In genomic region chr1:72182859-72183258, GRCh38 we compare ENCODE assay signal across 18 cellular contexts.
DNase-seq lines count a peak whose midpoint lies in the region; ATAC-seq, FAIRE-seq and TF ChIP-seq lines count a peak whose summit lies in the region.
"Had no signal": no experiment of that assay in that cellular context is flagged by ENCODE, and none has a peak within 500 bp of the region (broad histone marks: within the 10 kb centered on the region; RNA-seq: fewer than 3 reads in every experiment).

No MANE protein-coding gene starts in this region.

- BruUV-seq in GM12878 (replicated peaks; lab: Mats Ljungman, UMichigan), result no TSS peak

- DNase-seq in activated T-cell treated with anti-CD3 and anti-CD28 coated beads, Interleukin-2, amount 50 U/mL, for 72 hours, result no peak
- no peak for DNase-seq in activated T-cell treated with anti-CD3 and anti-CD28 coated beads, Interleukin-2, amount 50 U/mL, for 24 hours
- DNase-seq in GM12878 (ENCODE audit: low read depth, low spot score) (no peak), sigmoid colon (no peak), NCI-H146 (lab: John Stamatoyannopoulos, UW) (no peak), NCI-H69 (lab: John Stamatoyannopoulos, UW) (no peak)
- DNase-seq: 8988T; CD4-positive, alpha-beta memory T cell; DMS153; DMS79; GDM1; GOT3; H7; HFFc6 had no signal

- ATAC-seq in activated T-cell treated with anti-CD3 and anti-CD28 coated beads, Interleukin-2, amount 50 U/mL, for 72 hours (replicated peaks in 1 of 2), result peak; percentile 19 to 39
- ATAC-seq in GM12878 (peak; percentile 52; the same call in 2 of the 3 replicates), GM18517 (IDR thresholded peaks at IDR 0.05; ENCODE audit: unreplicated experiment) (no peak)
- ATAC-seq: HCT116 had no signal

- intact Hi-C loops in GM12878 (cut with micrococcal nuclease; ENCODE audit: unreplicated experiment), result no loop called here
- intact Hi-C loops in sigmoid colon (cut with DNase I), result no loop called here

- H3K36me3 ChIP-seq in GM12878 (ENCODE audit: control insufficient read depth in 2 of 2, insufficient read depth in 2 of 2, low read length in 1 of 2) (no peaks in the 10 kb centered on the region), sigmoid colon (no peaks in the 10 kb centered on the region)
- H3K36me3 ChIP-seq: BLaER1 had no signal

- H3K27ac ChIP-seq in GM12878 (ENCODE audit: control insufficient read depth, insufficient read depth) (no peak overlapping the region), sigmoid colon (peak overlapping the region; percentile 49 to 66 (median 55))
- H3K27ac ChIP-seq: BLaER1 had no signal

- H3K4me3 Mint-ChIP-seq in activated T-cell treated with anti-CD3 and anti-CD28 coated beads, Interleukin-2, amount 50 U/mL, for 72 hours, result no peak overlapping the region
- no peak overlapping the region for H3K4me3 Mint-ChIP-seq in activated T-cell treated with anti-CD3 and anti-CD28 coated beads, Interleukin-2, amount 50 U/mL, for 24 hours
- H3K4me3 Mint-ChIP-seq: CD14-positive monocyte; CD4-positive, alpha-beta memory T cell; HFFc6 had no signal

- no peak for TF ChIP-seq RAD21 in GM12878 (IDR thresholded peaks at IDR 0.05; ENCODE audit: insufficient read depth, low read depth, low read length)

- no peaks in the 10 kb centered on the region for H3K4me1 Mint-ChIP-seq in activated T-cell treated with anti-CD3 and anti-CD28 coated beads, Interleukin-2, amount 50 U/mL, for 72 hours (ENCODE audit: low read depth)
- H3K4me1 Mint-ChIP-seq in activated T-cell treated with anti-CD3 and anti-CD28 coated beads, Interleukin-2, amount 50 U/mL, for 24 hours (ENCODE audit: low read depth), result no peaks in the 10 kb centered on the region
- H3K4me1 Mint-ChIP-seq: CD14-positive monocyte; CD4-positive, alpha-beta memory T cell had no signal

- no peaks in the 10 kb centered on the region for H3K27me3 Mint-ChIP-seq in activated T-cell treated with anti-CD3 and anti-CD28 coated beads, Interleukin-2, amount 50 U/mL, for 72 hours (ENCODE audit: low read depth)
- H3K27me3 Mint-ChIP-seq in activated T-cell treated with anti-CD3 and anti-CD28 coated beads, Interleukin-2, amount 50 U/mL, for 24 hours, result no peaks in the 10 kb centered on the region
- H3K27me3 Mint-ChIP-seq: CD4-positive, alpha-beta memory T cell had no signal

- TF ChIP-seq POLR2A in GM12878 (IDR thresholded peaks at IDR 0.05; ENCODE audit: low read depth, low read length) (no peak), sigmoid colon (IDR thresholded peaks at IDR 0.05) (no peak)

- TF ChIP-seq CTCF in GM12878 (IDR thresholded peaks at IDR 0.05 in 2 of 3, conservative IDR thresholded peaks at IDR 0.05 in 1 of 3; ENCODE audit: control insufficient read depth in 2 of 3, extremely low read depth in 1 of 3, insufficient read depth in 1 of 3, low read depth in 3 of 3, low read length in 3 of 3), result no peak
- TF ChIP-seq CTCF in sigmoid colon (IDR thresholded peaks at IDR 0.05), result no peak

- SMC1A ChIA-PET in GM12878 (lab: Charles Lee; ENCODE audit: uncharacterized antibody, unreplicated experiment), result no interaction called here

- H3K9ac ChIP-seq in GM12878 (ENCODE audit: control insufficient read depth, insufficient read depth, low read length), result no peak overlapping the region
- H3K9ac ChIP-seq: BLaER1 had no signal

- H3K27ac Mint-ChIP-seq in activated T-cell treated with anti-CD3 and anti-CD28 coated beads, Interleukin-2, amount 50 U/mL, for 72 hours, result no peak overlapping the region
- H3K27ac Mint-ChIP-seq in activated T-cell treated with anti-CD3 and anti-CD28 coated beads, Interleukin-2, amount 50 U/mL, for 24 hours, result no peak overlapping the region
- H3K27ac Mint-ChIP-seq: CD14-positive monocyte; CD4-positive, alpha-beta memory T cell; HFFc6 had no signal

- H3K9me3 ChIP-seq in GM12878 (replicated peaks; ENCODE audit: control insufficient read depth, insufficient read depth, low read length) (no peaks in the 10 kb centered on the region), sigmoid colon (no peaks in the 10 kb centered on the region)
- H3K9me3 ChIP-seq: BLaER1 had no signal

- no peaks in the 10 kb centered on the region for H3K36me3 Mint-ChIP-seq in activated T-cell treated with anti-CD3 and anti-CD28 coated beads, Interleukin-2, amount 50 U/mL, for 72 hours (ENCODE audit: insufficient read depth in 2 of 2)
- H3K36me3 Mint-ChIP-seq in activated T-cell treated with anti-CD3 and anti-CD28 coated beads, Interleukin-2, amount 50 U/mL, for 24 hours (ENCODE audit: low read depth), result no peaks in the 10 kb centered on the region
- H3K36me3 Mint-ChIP-seq: CD14-positive monocyte; CD4-positive, alpha-beta memory T cell had no signal

- no peak overlapping the region for H2AFZ ChIP-seq in GM12878 (ENCODE audit: control insufficient read depth, low read depth, low read length)

- H3K9me3 Mint-ChIP-seq in activated T-cell treated with anti-CD3 and anti-CD28 coated beads, Interleukin-2, amount 50 U/mL, for 72 hours, result no peaks in the 10 kb centered on the region
- no peaks in the 10 kb centered on the region for H3K9me3 Mint-ChIP-seq in activated T-cell treated with anti-CD3 and anti-CD28 coated beads, Interleukin-2, amount 50 U/mL, for 24 hours
- H3K9me3 Mint-ChIP-seq: HFFc6 had no signal

- H4K20me1 ChIP-seq in GM12878 (ENCODE audit: control insufficient read depth, insufficient read depth), result no peaks in the 10 kb centered on the region
- H4K20me1 ChIP-seq: BLaER1 had no signal

- in situ Hi-C loops in GM12878 (cut with MboI), result no loop called here

- FAIRE-seq in GM12878 (lab: Jason Lieb, UNC), result no peak

- H3K27me3 ChIP-seq in GM12878 (replicated peaks in 1 of 2; ENCODE audit: control insufficient read depth in 2 of 2, insufficient read depth in 2 of 2, low read length in 1 of 2), result no peaks in the 10 kb centered on the region
- H3K27me3 ChIP-seq in sigmoid colon, result no peaks in the 10 kb centered on the region
- H3K27me3 ChIP-seq: BLaER1 had no signal

- H3K4me1 ChIP-seq in GM12878 (ENCODE audit: control insufficient read depth, insufficient read depth, low read length), result no peaks in the 10 kb centered on the region
- peaks cover 0 to 46% (median 36%) of the 10 kb centered on the region in 4 donors for H3K4me1 ChIP-seq in sigmoid colon
- H3K4me1 ChIP-seq: BLaER1 had no signal

- CTCF ChIA-PET in GM12878 (lab: Yijun Ruan, JAX), result interaction anchor here (0.8 kb wide), 1 partner anchor 7 kb away, joined by 3 read pairs; no protein-coding TSS in a partner anchor

- POLR2A ChIA-PET in GM12878 (lab: Charles Lee), result no interaction called here

- TF ChIP-seq EP300 in GM12878 (IDR thresholded peaks at IDR 0.05; ENCODE audit: borderline replicate concordance in 1 of 2, control insufficient read depth in 1 of 2, low read depth in 2 of 2, low read length in 2 of 2), result no peak
- TF ChIP-seq EP300 in sigmoid colon (IDR thresholded peaks at IDR 0.05), result no peak

- RAD21 ChIA-PET in GM12878 (lab: Charles Lee; ENCODE audit: unreplicated experiment), result no interaction called here

- no peak overlapping the region for H3K4me3 ChIP-seq in GM12878
- no peak overlapping the region for H3K4me3 ChIP-seq in sigmoid colon
- H3K4me3 ChIP-seq: BLaER1 had no signal

- H3K79me2 ChIP-seq in GM12878 (ENCODE audit: control insufficient read depth, insufficient read depth, low read length), result no peaks in the 10 kb centered on the region

- no peak overlapping the region for H3K4me2 ChIP-seq in GM12878 (ENCODE audit: control insufficient read depth, insufficient read depth)
- H3K4me2 ChIP-seq: BLaER1 had no signal

TF ChIP-seq in GM12878, 131 proteins besides CTCF, POLR2A, EP300 and RAD21 (continues in another document):
- TF ChIP-seq ESRRA (IDR thresholded peaks at IDR 0.05; ENCODE audit: low read length) (no peak), MTA2 (IDR thresholded peaks at IDR 0.05; ENCODE audit: low read depth) (no peak), NFIC (IDR thresholded peaks at IDR 0.05; ENCODE audit: low read depth, low read length) (no peak), EED (IDR thresholded peaks at IDR 0.05; ENCODE audit: low read depth) (no peak), BCL3 (IDR thresholded peaks at IDR 0.05; ENCODE audit: borderline replicate concordance, insufficient read depth, low read depth, low read length, poor library complexity, severe bottlenecking) (no peak), YY1 (IDR thresholded peaks at IDR 0.05; ENCODE audit: low read depth, low read length) (no peak), IRF5 (IDR thresholded peaks at IDR 0.05; ENCODE audit: borderline replicate concordance) (no peak), E2F4 (IDR thresholded peaks at IDR 0.05; ENCODE audit: low read depth, low read length) (no peak), RUNX3 (IDR thresholded peaks at IDR 0.05; ENCODE audit: low read length) (no peak), MEF2B (IDR thresholded peaks at IDR 0.05; ENCODE audit: partially characterized antibody, poor library complexity, severe bottlenecking) (no peak), RFX5 (IDR thresholded peaks at IDR 0.05; ENCODE audit: low read depth, low read length) (no peak), ATF7 (IDR thresholded peaks at IDR 0.05; ENCODE audit: low read depth) (no peak)
